ENCODE assay signal across 1 cellular context in the genomic region with DNA sequence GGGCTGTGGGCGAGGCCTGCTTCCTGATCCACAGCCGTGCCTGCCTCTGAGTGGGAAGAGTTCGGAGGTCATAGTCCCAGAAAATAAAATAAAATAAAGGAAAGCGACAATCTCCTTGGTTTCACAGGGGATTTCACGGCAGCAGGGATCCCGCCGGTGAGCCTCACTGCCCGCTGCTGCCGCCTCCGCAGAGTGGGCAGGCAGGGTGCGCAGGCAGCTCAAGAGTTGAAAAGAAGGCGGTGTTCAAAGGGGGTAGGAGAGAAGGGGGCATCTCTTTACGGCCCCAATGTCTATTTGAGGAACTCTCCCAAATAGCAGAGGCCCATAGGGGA.
A peak's percentile ranks its signal among the peaks of the same experiment; 100 is the strongest.
TF ChIP-seq lines count a peak whose summit lies in the region.

No MANE protein-coding gene starts in this region.

TF ChIP-seq in H1, 55 proteins besides CTCF, POLR2A, EP300 and RAD21:
- peak; percentile 17 for TF ChIP-seq RNF2 (IDR thresholded peaks at IDR 0.05; ENCODE audit: borderline replicate concordance, low read depth, low read length, missing control alignments, poor library complexity, severe bottlenecking)
- no peak for TF ChIP-seq RBBP5 (IDR thresholded peaks at IDR 0.05; ENCODE audit: borderline replicate concordance, low read depth, low read length)
